ENCODE assay signal across 17 cellular contexts in genomic region chr1:198271467-198271866, GRCh38.
DNase-seq lines count a peak whose midpoint lies in the region; ATAC-seq, FAIRE-seq and TF ChIP-seq lines count a peak whose summit lies in the region.
"Had no signal": no experiment of that assay in that cellular context is flagged by ENCODE, and none has a peak within 500 bp of the region (broad histone marks: within the 10 kb centered on the region; RNA-seq: fewer than 3 reads in every experiment).

No MANE protein-coding gene starts in this region.

- H3K4me1 Mint-ChIP-seq in activated CD8-positive, alpha-beta T cell treated with anti-CD3 and anti-CD28 coated beads for 36 hours (ENCODE audit: low read depth), result peaks cover 31% of the 10 kb centered on the region
- H3K4me1 Mint-ChIP-seq in activated CD8-positive, alpha-beta T cell treated with anti-CD3 and anti-CD28 coated beads, Interleukin-2, amount 10 ng/mL, durations not matched to agents 7 days and 5 days (ENCODE audit: low read depth), result no peaks in the 10 kb centered on the region

- H3K9ac ChIP-seq in colonic mucosa (ENCODE audit: low read depth in 2 of 2, low read length in 2 of 2), result no peak overlapping the region
- H3K9ac ChIP-seq: BLaER1 treated with 17β-estradiol and CSF1 and Interleukin-3, amounts not matched to agents 10 nM and 100 nM had no signal

- intact Hi-C loops in activated CD8-positive, alpha-beta T cell treated with anti-CD3 and anti-CD28 coated beads for 36 hours (cut with micrococcal nuclease), result no loop called here
- intact Hi-C loops in left colon (cut with DNase I, micrococcal nuclease) (no loop called here), colonic mucosa (cut with DNase I) (no loop called here)

- TF ChIP-seq CTCF in activated CD8-positive, alpha-beta T cell treated with anti-CD3 and anti-CD28 coated beads for 36 hours (IDR thresholded peaks at IDR 0.05), result no peak
- no peak for TF ChIP-seq CTCF in colonic mucosa (IDR thresholded peaks at IDR 0.05)

- no peaks in the 10 kb centered on the region for H3K27me3 Mint-ChIP-seq in activated CD8-positive, alpha-beta T cell treated with anti-CD3 and anti-CD28 coated beads for 36 hours
- H3K27me3 Mint-ChIP-seq in activated CD8-positive, alpha-beta T cell treated with anti-CD3 and anti-CD28 coated beads, Interleukin-2, amount 10 ng/mL, durations not matched to agents 7 days and 5 days (ENCODE audit: low read depth), result no peaks in the 10 kb centered on the region
- H3K27me3 Mint-ChIP-seq: CD4-positive, CD25-positive, alpha-beta regulatory T cell had no signal

- no peaks in the 10 kb centered on the region for H3K4me1 ChIP-seq in small intestine (ENCODE audit: control insufficient read depth in 2 of 2, insufficient read depth in 1 of 2, low read depth in 1 of 2, low read length in 1 of 2)
- H3K4me1 ChIP-seq in colonic mucosa, result no peaks in the 10 kb centered on the region
- H3K4me1 ChIP-seq: BLaER1 treated with 17β-estradiol and CSF1 and Interleukin-3, amounts not matched to agents 10 nM and 100 nM had no signal

- peaks cover 12% of the 10 kb centered on the region for H3K36me3 Mint-ChIP-seq in activated CD8-positive, alpha-beta T cell treated with anti-CD3 and anti-CD28 coated beads for 36 hours (ENCODE audit: low read depth)
- H3K36me3 Mint-ChIP-seq in activated CD8-positive, alpha-beta T cell treated with anti-CD3 and anti-CD28 coated beads, Interleukin-2, amount 10 ng/mL, durations not matched to agents 7 days and 5 days (ENCODE audit: low read depth), result peaks cover 11% of the 10 kb centered on the region

- CTCF ChIA-PET in activated CD8-positive, alpha-beta T cell treated with anti-CD3 and anti-CD28 coated beads for 36 hours (lab: Charles Lee), result no interaction called here
- CTCF ChIA-PET in activated CD8-positive, alpha-beta T cell treated with anti-CD3 and anti-CD28 coated beads, Interleukin-2, amount 10 ng/mL, durations not matched to agents 7 days and 5 days (lab: Charles Lee), result interaction anchor here (1.2 to 1.8 kb wide), 2 partner anchors 17 to 750 kb away, joined by 4 read pairs; no protein-coding TSS in a partner anchor

- DNase-seq in activated CD8-positive, alpha-beta T cell treated with anti-CD3 and anti-CD28 coated beads for 36 hours, result no peak
- no peak for DNase-seq in activated CD8-positive, alpha-beta T cell treated with anti-CD3 and anti-CD28 coated beads, Interleukin-2, amount 10 ng/mL, durations not matched to agents 7 days and 5 days
- DNase-seq in NCI-H226 (peak; percentile 43), left colon (no peak), small intestine (peak; percentile 63), colonic mucosa (no peak), NCI-H524 (lab: John Stamatoyannopoulos, UW) (no peak)
- DNase-seq: ACHN; CD4-positive, CD25-positive, alpha-beta regulatory T cell; DMS53; GF-D8 had no signal

- no peaks in the 10 kb centered on the region for H3K36me3 ChIP-seq in small intestine (ENCODE audit: control insufficient read depth in 2 of 2, insufficient read depth in 2 of 2, low read length in 2 of 2)
- no peaks in the 10 kb centered on the region for H3K36me3 ChIP-seq in colonic mucosa

- H3K4me3 ChIP-seq in small intestine (ENCODE audit: low read depth in 1 of 2, low read length in 2 of 2) (no peak overlapping the region), colonic mucosa (no peak overlapping the region)
- H3K4me3 ChIP-seq: BLaER1 treated with 17β-estradiol and CSF1 and Interleukin-3, amounts not matched to agents 10 nM and 100 nM had no signal

- no peaks in the 10 kb centered on the region for H3K27me3 ChIP-seq in small intestine (ENCODE audit: control insufficient read depth in 2 of 2, insufficient read depth in 2 of 2, low read length in 2 of 2)
- H3K27me3 ChIP-seq in colonic mucosa, result no peaks in the 10 kb centered on the region
- H3K27me3 ChIP-seq: BLaER1 treated with 17β-estradiol and CSF1 and Interleukin-3, amounts not matched to agents 10 nM and 100 nM had no signal

- H3K9me3 Mint-ChIP-seq in activated CD8-positive, alpha-beta T cell treated with anti-CD3 and anti-CD28 coated beads for 36 hours, result no peaks in the 10 kb centered on the region
- H3K9me3 Mint-ChIP-seq in activated CD8-positive, alpha-beta T cell treated with anti-CD3 and anti-CD28 coated beads, Interleukin-2, amount 10 ng/mL, durations not matched to agents 7 days and 5 days (ENCODE audit: insufficient read depth), result no peaks in the 10 kb centered on the region
- H3K9me3 Mint-ChIP-seq: CD4-positive, CD25-positive, alpha-beta regulatory T cell had no signal

- H3K27ac Mint-ChIP-seq in activated CD8-positive, alpha-beta T cell treated with anti-CD3 and anti-CD28 coated beads for 36 hours, result peak overlapping the region; percentile 16
- no peak overlapping the region for H3K27ac Mint-ChIP-seq in activated CD8-positive, alpha-beta T cell treated with anti-CD3 and anti-CD28 coated beads, Interleukin-2, amount 10 ng/mL, durations not matched to agents 7 days and 5 days

- no peak overlapping the region for H3K4me3 Mint-ChIP-seq in activated CD8-positive, alpha-beta T cell treated with anti-CD3 and anti-CD28 coated beads for 36 hours
- no peak overlapping the region for H3K4me3 Mint-ChIP-seq in activated CD8-positive, alpha-beta T cell treated with anti-CD3 and anti-CD28 coated beads, Interleukin-2, amount 10 ng/mL, durations not matched to agents 7 days and 5 days
- H3K4me3 Mint-ChIP-seq: CD4-positive, CD25-positive, alpha-beta regulatory T cell had no signal

- POLR2A ChIA-PET in activated CD8-positive, alpha-beta T cell treated with anti-CD3 and anti-CD28 coated beads for 36 hours (lab: Charles Lee), result no interaction called here
- POLR2A ChIA-PET in activated CD8-positive, alpha-beta T cell treated with anti-CD3 and anti-CD28 coated beads, Interleukin-2, amount 10 ng/mL, durations not matched to agents 7 days and 5 days (lab: Charles Lee), result no interaction called here

- no peak for ATAC-seq in activated CD8-positive, alpha-beta T cell treated with anti-CD3 and anti-CD28 coated beads for 36 hours
- ATAC-seq in activated CD8-positive, alpha-beta T cell treated with anti-CD3 and anti-CD28 coated beads, Interleukin-2, amount 10 ng/mL, durations not matched to agents 7 days and 5 days, result no peak
- peak; percentile 72 for ATAC-seq in left colon
- no peak for ATAC-seq in HG03135 (IDR thresholded peaks at IDR 0.05; ENCODE audit: unreplicated experiment)
- ATAC-seq: HCT116, HepG2 had no signal

- H3K9me3 ChIP-seq in small intestine (ENCODE audit: control insufficient read depth, low read depth) (no peaks in the 10 kb centered on the region), colonic mucosa (no peaks in the 10 kb centered on the region)
- H3K9me3 ChIP-seq: BLaER1 treated with 17β-estradiol and CSF1 and Interleukin-3, amounts not matched to agents 10 nM and 100 nM had no signal

- no peak for FAIRE-seq in small intestine (lab: Jason Lieb, UNC)
- FAIRE-seq: HepG2, HTR-8/SVneo had no signal

- H3K27ac ChIP-seq in small intestine (ENCODE audit: low read depth in 1 of 2, low read length in 1 of 2) (no peak overlapping the region), colonic mucosa (no peak overlapping the region)
- H3K27ac ChIP-seq: 22Rv1; BLaER1 treated with 17β-estradiol and CSF1 and Interleukin-3, amounts not matched to agents 10 nM and 100 nM had no signal

Comparison
In these comparisons a context has a peak if more than half of its experiments do, and no peak if none do; other contexts are left out.
1. DNase-seq: peak in NCI-H226 (single experiment) and small intestine (single experiment); none in activated CD8-positive, alpha-beta T cell treated with anti-CD3 and anti-CD28 coated beads for 36 hours (single experiment), activated CD8-positive, alpha-beta T cell treated with anti-CD3 and anti-CD28 coated beads, Interleukin-2, amount 10 ng/mL, durations not matched to agents 7 days and 5 days (single experiment), left colon (0 of 2), colonic mucosa (single experiment) and NCI-H524 (0 of 2).